Comparison of ENCODE assay signal across 13 cellular contexts in the genomic region with DNA sequence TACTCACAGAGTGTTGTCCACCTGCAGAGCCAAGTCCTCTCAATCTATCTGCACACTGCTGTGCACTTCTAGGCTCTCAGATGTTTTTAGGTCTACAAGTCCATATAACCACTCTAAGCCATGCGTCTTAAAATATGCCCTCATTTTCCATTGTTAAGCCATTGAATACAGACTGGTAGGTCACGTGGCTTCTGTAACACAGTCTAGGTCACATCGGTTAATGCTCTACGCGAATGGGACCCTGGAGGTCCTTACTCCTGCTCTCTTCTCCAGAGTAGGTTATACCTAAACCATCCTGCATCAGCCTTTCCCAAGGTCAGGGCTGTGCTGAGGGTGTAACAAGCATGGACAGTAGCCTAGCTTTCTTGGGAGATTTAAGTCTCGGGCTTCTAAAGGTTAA. TPM values are rescaled to one million over a fixed set of nuclear protein-coding genes. Genes with fewer than 3 reads are reported as not detected.
DNase-seq lines count a peak whose midpoint lies in the region; ATAC-seq, FAIRE-seq and TF ChIP-seq lines count a peak whose summit lies in the region.
"Had no signal": no experiment of that assay in that cellular context is flagged by ENCODE, and none has a peak within 500 bp of the region (broad histone marks: within the 10 kb centered on the region; RNA-seq: fewer than 3 reads in every experiment).

No MANE protein-coding gene starts in this region.

- H3K9me3 Mint-ChIP-seq in activated CD4-positive, alpha-beta T cell treated with anti-CD3 and anti-CD28 coated beads, Interleukin-2, amount 10 ng/mL, durations not matched to agents 7 days and 5 days: peaks cover 5% of the 10 kb centered on the region
- H3K9me3 Mint-ChIP-seq in stimulated activated naive B cell treated with anti-CD40 and anti-IgM and Interleukin-4, amounts not matched to agents 10 μg/mL and 1 μg/mL and 100 μg/mL, for 72 hours: no peaks in the 10 kb centered on the region

- H3K27ac ChIP-seq in effector memory CD4-positive, alpha-beta T cell (ENCODE audit: insufficient read depth, low read length, poor library complexity, severe bottlenecking): peak overlapping the region; percentile 69
- H3K27ac ChIP-seq: gastrocnemius medialis, VCaP had no signal

- ATAC-seq in stimulated activated naive B cell treated with anti-CD40 and anti-IgM and Interleukin-4, amounts not matched to agents 10 μg/mL and 1 μg/mL and 100 μg/mL, for 72 hours (replicated peaks): peak in 1 of 2 donors; percentile 20
- ATAC-seq in HG03571 (IDR thresholded peaks at IDR 0.05; ENCODE audit: unreplicated experiment): no peak
- ATAC-seq: gastrocnemius medialis had no signal

- no peaks in the 10 kb centered on the region for H3K9me3 ChIP-seq in effector memory CD4-positive, alpha-beta T cell (ENCODE audit: control insufficient read depth, low read length)
- H3K9me3 ChIP-seq: gastrocnemius medialis had no signal

- peaks cover 4% of the 10 kb centered on the region for H3K36me3 ChIP-seq in effector memory CD4-positive, alpha-beta T cell (ENCODE audit: control insufficient read depth, insufficient read depth, low read length)
- no peaks in the 10 kb centered on the region for H3K36me3 ChIP-seq in H7 (replicated peaks; ENCODE audit: control insufficient read depth, insufficient read depth, low read length)
- H3K36me3 ChIP-seq: gastrocnemius medialis had no signal

- CTCF ChIA-PET in activated CD4-positive, alpha-beta T cell treated with anti-CD3 and anti-CD28 coated beads, Interleukin-2, amount 10 ng/mL, durations not matched to agents 7 days and 5 days (lab: Charles Lee): interaction anchor here (0.9 to 3.9 kb wide), 8 partner anchors 10 to 118 kb away, joined by 3 to 18 read pairs (median 4); partner anchors contain the start of genes CD3D and MPZL3

- peaks cover 63% of the 10 kb centered on the region for H3K4me1 ChIP-seq in effector memory CD4-positive, alpha-beta T cell (ENCODE audit: control insufficient read depth, insufficient read depth, low read length, poor library complexity, severe bottlenecking)
- H3K4me1 ChIP-seq: gastrocnemius medialis had no signal

- no peaks in the 10 kb centered on the region for H3K27me3 ChIP-seq in effector memory CD4-positive, alpha-beta T cell (replicated peaks; ENCODE audit: control insufficient read depth, insufficient read depth, low read length, poor library complexity, severe bottlenecking)
- H3K27me3 ChIP-seq in H7 (ENCODE audit: control insufficient read depth, insufficient read depth, low read length): no peaks in the 10 kb centered on the region

- H3K4me3 Mint-ChIP-seq in activated CD4-positive, alpha-beta T cell treated with anti-CD3 and anti-CD28 coated beads, Interleukin-2, amount 10 ng/mL, durations not matched to agents 7 days and 5 days: peak overlapping the region; percentile 85
- peak overlapping the region; percentile 80 to 88 for H3K4me3 Mint-ChIP-seq in stimulated activated naive B cell treated with anti-CD40 and anti-IgM and Interleukin-4, amounts not matched to agents 10 μg/mL and 1 μg/mL and 100 μg/mL, for 72 hours

- POLR2A ChIA-PET in activated CD4-positive, alpha-beta T cell treated with anti-CD3 and anti-CD28 coated beads, Interleukin-2, amount 10 ng/mL, durations not matched to agents 7 days and 5 days (lab: Charles Lee): interaction anchor here (0.8 to 1.4 kb wide), 3 partner anchors 10 to 28 kb away, joined by 5 to 9 read pairs (median 7); partner anchors contain the start of gene MPZL3

- H3K27ac Mint-ChIP-seq in activated CD4-positive, alpha-beta T cell treated with anti-CD3 and anti-CD28 coated beads, Interleukin-2, amount 10 ng/mL, durations not matched to agents 7 days and 5 days: no peak overlapping the region
- H3K27ac Mint-ChIP-seq in stimulated activated naive B cell treated with anti-CD40 and anti-IgM and Interleukin-4, amounts not matched to agents 10 μg/mL and 1 μg/mL and 100 μg/mL, for 72 hours: peak overlapping the region; percentile 92

- DNase-seq in GM12891 (ENCODE audit: insufficient read length, low spot score) (no peak), KBM-7 (no peak), H7 (no peak)
- peak; percentile 56 for DNase-seq in activated CD4-positive, alpha-beta T cell treated with anti-CD3 and anti-CD28 coated beads, Interleukin-2, amount 10 ng/mL, durations not matched to agents 7 days and 5 days
- no peak for DNase-seq in effector memory CD4-positive, alpha-beta T cell
- no peak for DNase-seq in stimulated activated naive B cell treated with anti-CD40 and anti-IgM and Interleukin-4, amounts not matched to agents 10 μg/mL and 1 μg/mL and 100 μg/mL, for 72 hours
- DNase-seq: gastrocnemius medialis, IMR-90, NCI-H1694, SHP77 treated with DMSO at 0.1 percent for 48 hours had no signal

- no peak for TF ChIP-seq POLR2A in GM12891 (IDR thresholded peaks at IDR 0.05; ENCODE audit: low read depth, low read length)

- no peaks in the 10 kb centered on the region for H3K27me3 Mint-ChIP-seq in activated CD4-positive, alpha-beta T cell treated with anti-CD3 and anti-CD28 coated beads, Interleukin-2, amount 10 ng/mL, durations not matched to agents 7 days and 5 days
- H3K27me3 Mint-ChIP-seq in stimulated activated naive B cell treated with anti-CD40 and anti-IgM and Interleukin-4, amounts not matched to agents 10 μg/mL and 1 μg/mL and 100 μg/mL, for 72 hours: peaks cover 4% of the 10 kb centered on the region in 2 donors

- FAIRE-seq in GM12891 (lab: Jason Lieb, UNC): peak; percentile 80
- FAIRE-seq: H1 had no signal

- peaks cover 78% of the 10 kb centered on the region for H3K36me3 Mint-ChIP-seq in activated CD4-positive, alpha-beta T cell treated with anti-CD3 and anti-CD28 coated beads, Interleukin-2, amount 10 ng/mL, durations not matched to agents 7 days and 5 days (ENCODE audit: low read depth)
- peaks cover 63 to 69% of the 10 kb centered on the region in 2 donors for H3K36me3 Mint-ChIP-seq in stimulated activated naive B cell treated with anti-CD40 and anti-IgM and Interleukin-4, amounts not matched to agents 10 μg/mL and 1 μg/mL and 100 μg/mL, for 72 hours

- in situ Hi-C loops in KBM-7 (cut with MboI; ENCODE audit: low pct_unique_long_range_greater_than_20kb, low sequenced_read_pairs): no loop called here

- peaks cover 80% of the 10 kb centered on the region for H3K4me1 Mint-ChIP-seq in activated CD4-positive, alpha-beta T cell treated with anti-CD3 and anti-CD28 coated beads, Interleukin-2, amount 10 ng/mL, durations not matched to agents 7 days and 5 days
- peaks cover 49 to 74% of the 10 kb centered on the region in 2 donors for H3K4me1 Mint-ChIP-seq in stimulated activated naive B cell treated with anti-CD40 and anti-IgM and Interleukin-4, amounts not matched to agents 10 μg/mL and 1 μg/mL and 100 μg/mL, for 72 hours

- peak overlapping the region; percentile 48 for H3K4me3 ChIP-seq in effector memory CD4-positive, alpha-beta T cell (ENCODE audit: insufficient read depth, low read depth, low read length, poor library complexity, severe bottlenecking)
- H3K4me3 ChIP-seq in H7 (ENCODE audit: insufficient read depth, low read depth, low read length): no peak overlapping the region
- H3K4me3 ChIP-seq: gastrocnemius medialis had no signal

TF ChIP-seq in GM12891, 5 proteins besides CTCF, POLR2A, EP300 and RAD21:
- TF ChIP-seq TAF1 (IDR thresholded peaks at IDR 0.05; ENCODE audit: low read depth, low read length) (no peak), PAX5 (IDR thresholded peaks at IDR 0.05; ENCODE audit: insufficient read depth, low read length, severe bottlenecking) (no peak), POU2F2 (IDR thresholded peaks at IDR 0.05; ENCODE audit: low read depth, low read length) (no peak), POLR2AphosphoS5 (IDR thresholded peaks at IDR 0.05; ENCODE audit: low read depth, low read length) (no peak), SPI1 (IDR thresholded peaks at IDR 0.05; ENCODE audit: low read depth, low read length) (no peak)

RNA-seq across cellular contexts. Expression of gene JAML, which starts 0.8 kb away (rescaled TPM):
- 3.8 TPM for polyA plus RNA-seq in GM12891 (2012; ENCODE audit: low read depth, missing spikeins)
- 100 to 1,000 TPM; 117 to 122 TPM for total RNA-seq in activated CD4-positive, alpha-beta T cell treated with anti-CD3 and anti-CD28 coated beads, Interleukin-2, amount 10 ng/mL, durations not matched to agents 7 days and 5 days
- total RNA-seq in H7 (2014; rRNA removed; shearing (Covaris generic)): not detected in 2 replicates
- total RNA-seq: IMR-90 had no signal
- polyA plus RNA-seq: IMR-90 had no signal

RNA-seq across cellular contexts. Expression of gene MPZL3, which starts 28.2 kb away (rescaled TPM):
- 2.0 TPM for polyA plus RNA-seq in GM12891 (2012; ENCODE audit: low read depth, missing spikeins)
- total RNA-seq in activated CD4-positive, alpha-beta T cell treated with anti-CD3 and anti-CD28 coated beads, Interleukin-2, amount 10 ng/mL, durations not matched to agents 7 days and 5 days: 10 to 100 TPM; 21.2 to 22.0 TPM
- total RNA-seq in H7 (2014; rRNA removed; shearing (Covaris generic)): 0.42 and 0.63 TPM in 2 replicates

RNA-seq across cellular contexts. Expression of gene MPZL2, which starts 40.1 kb away (rescaled TPM):
- polyA plus RNA-seq in GM12891 (2012; ENCODE audit: low read depth, missing spikeins): 0.21 TPM
- 1 to 10 TPM; 5.5 to 6.0 TPM for total RNA-seq in activated CD4-positive, alpha-beta T cell treated with anti-CD3 and anti-CD28 coated beads, Interleukin-2, amount 10 ng/mL, durations not matched to agents 7 days and 5 days
- total RNA-seq in H7 (2014; rRNA removed; shearing (Covaris generic)): 0.38 and 0.48 TPM in 2 replicates
- total RNA-seq: IMR-90 had no signal
- polyA plus RNA-seq: IMR-90 had no signal

RNA-seq across cellular contexts. Expression of gene SCN2B, which starts 47.6 kb away (rescaled TPM):
- polyA plus RNA-seq in GM12891 (2012; ENCODE audit: low read depth, missing spikeins): not detected
- total RNA-seq in activated CD4-positive, alpha-beta T cell treated with anti-CD3 and anti-CD28 coated beads, Interleukin-2, amount 10 ng/mL, durations not matched to agents 7 days and 5 days: not detected
- 0.03 and 0.07 TPM in 2 replicates for total RNA-seq in H7 (2014; rRNA removed; shearing (Covaris generic))

Comparison
In these comparisons a context has a peak if more than half of its experiments do, and no peak if none do; other contexts are left out.
1. RNA of gene JAML, which starts 0.8 kb away (total RNA-seq): 117 to 122 TPM in activated CD4-positive, alpha-beta T cell treated with anti-CD3 and anti-CD28 coated beads, Interleukin-2, amount 10 ng/mL, durations not matched to agents 7 days and 5 days; not detected in H7; every median in the first group is over 100 times any median in the second.
2. RNA of gene MPZL3, which starts 28.2 kb away (total RNA-seq): 21.2 to 22.0 TPM in activated CD4-positive, alpha-beta T cell treated with anti-CD3 and anti-CD28 coated beads, Interleukin-2, amount 10 ng/mL, durations not matched to agents 7 days and 5 days; 0.42 to 0.63 TPM in H7; every median in the first group is over 10 times any median in the second.